Comparison of ENCODE assay signal across 12 cellular contexts in genomic region chr2:8421658-8422499, GRCh38.
A peak's percentile ranks its signal among the peaks of the same experiment; 100 is the strongest.
DNase-seq lines count a peak whose midpoint lies in the region; ATAC-seq and TF ChIP-seq lines count a peak whose summit lies in the region.
"Had no signal": no experiment of that assay in that cellular context is flagged by ENCODE, and none has a peak within 500 bp of the region (broad histone marks: within the 10 kb centered on the region; RNA-seq: fewer than 3 reads in every experiment).

No MANE protein-coding gene starts in this region.

- no peak overlapping the region for H3K27ac Mint-ChIP-seq in activated naive CD4-positive, alpha-beta T cell treated with anti-CD3 and anti-CD28 coated beads, Interleukin-2, amount 50 U/mL, for 24 hours
- no peak overlapping the region for H3K27ac Mint-ChIP-seq in activated naive CD4-positive, alpha-beta T cell treated with anti-CD3 and anti-CD28 coated beads for 36 hours
- peak overlapping the region in 1 of 2 donors; percentile 22 for H3K27ac Mint-ChIP-seq in activated naive CD4-positive, alpha-beta T cell treated with anti-CD3 and anti-CD28 coated beads, Interleukin-2, amount 50 U/mL, for 72 hours
- H3K27ac Mint-ChIP-seq: activated naive CD8-positive, alpha-beta T cell treated with anti-CD3 and anti-CD28 coated beads, Interleukin-2, amount 10 ng/mL, durations not matched to agents 7 days and 5 days had no signal

- no peak overlapping the region for H2AFZ ChIP-seq in Karpas-422 (ENCODE audit: low read length)

- no peak for DNase-seq in activated naive CD4-positive, alpha-beta T cell treated with anti-CD3 and anti-CD28 coated beads for 36 hours
- DNase-seq in Karpas-422 (peak; percentile 57), COLO829 (ENCODE audit: low spot score) (no peak), coronary artery (ENCODE audit: low spot score) (no peak)
- DNase-seq in activated naive CD4-positive, alpha-beta T cell treated with anti-CD3 and anti-CD28 coated beads, Interleukin-2, amount 50 U/mL, for 72 hours (ENCODE audit: low spot score in 2 of 2), result no peak
- DNase-seq: activated naive CD8-positive, alpha-beta T cell treated with anti-CD3 and anti-CD28 coated beads, Interleukin-2, amount 10 ng/mL, durations not matched to agents 7 days and 5 days; kidney; NCI-H69 had no signal

- peak; percentile 91 for ATAC-seq in HG02759 (IDR thresholded peaks at IDR 0.05; ENCODE audit: unreplicated experiment)
- ATAC-seq in GM19324 (IDR thresholded peaks at IDR 0.05; ENCODE audit: low FRiP score, unreplicated experiment), result no peak
- ATAC-seq in activated naive CD4-positive, alpha-beta T cell treated with anti-CD3 and anti-CD28 coated beads, Interleukin-2, amount 50 U/mL, for 72 hours, result no peak

- CTCF ChIA-PET in activated naive CD4-positive, alpha-beta T cell treated with anti-CD3 and anti-CD28 coated beads for 36 hours (lab: Charles Lee), result interaction anchor here (0.6 kb wide), 1 partner anchor 110 kb away, joined by 4 read pairs; no protein-coding TSS in a partner anchor

- no peaks in the 10 kb centered on the region for H3K79me2 ChIP-seq in Karpas-422 (ENCODE audit: low read length)

- no peak overlapping the region for H3K4me2 ChIP-seq in Karpas-422 (ENCODE audit: low read depth, low read length, poor library complexity, severe bottlenecking)

- H3K9me2 ChIP-seq in Karpas-422 (replicated peaks; ENCODE audit: insufficient read depth, low read length), result no peaks in the 10 kb centered on the region

- H3K9me3 ChIP-seq in Karpas-422 (ENCODE audit: low read length), result no peaks in the 10 kb centered on the region

- H3K9ac ChIP-seq in Karpas-422 (ENCODE audit: low read length), result no peak overlapping the region

- H4K20me1 ChIP-seq in Karpas-422 (ENCODE audit: insufficient read depth, low read depth, low read length), result no peaks in the 10 kb centered on the region

- H3K4me3 Mint-ChIP-seq in activated naive CD4-positive, alpha-beta T cell treated with anti-CD3 and anti-CD28 coated beads, Interleukin-2, amount 50 U/mL, for 24 hours, result peak overlapping the region; percentile 49
- H3K4me3 Mint-ChIP-seq in activated naive CD4-positive, alpha-beta T cell treated with anti-CD3 and anti-CD28 coated beads for 36 hours, result no peak overlapping the region
- H3K4me3 Mint-ChIP-seq: activated naive CD8-positive, alpha-beta T cell treated with anti-CD3 and anti-CD28 coated beads, Interleukin-2, amount 10 ng/mL, durations not matched to agents 7 days and 5 days had no signal

- H3K27ac ChIP-seq in Karpas-422 (ENCODE audit: low read length), result no peak overlapping the region
- H3K27ac ChIP-seq in coronary artery, result no peak overlapping the region
- H3K27ac ChIP-seq: VCaP had no signal

- no peak overlapping the region for H3K4me3 ChIP-seq in Karpas-422 (ENCODE audit: low read length)
- no peak overlapping the region for H3K4me3 ChIP-seq in coronary artery

- no peaks in the 10 kb centered on the region for H3K36me3 Mint-ChIP-seq in activated naive CD4-positive, alpha-beta T cell treated with anti-CD3 and anti-CD28 coated beads, Interleukin-2, amount 50 U/mL, for 24 hours
- H3K36me3 Mint-ChIP-seq in activated naive CD4-positive, alpha-beta T cell treated with anti-CD3 and anti-CD28 coated beads for 36 hours (ENCODE audit: low read depth), result no peaks in the 10 kb centered on the region
- no peaks in the 10 kb centered on the region for H3K36me3 Mint-ChIP-seq in activated naive CD4-positive, alpha-beta T cell treated with anti-CD3 and anti-CD28 coated beads, Interleukin-2, amount 50 U/mL, for 72 hours

- no peaks in the 10 kb centered on the region for H3K36me3 ChIP-seq in Karpas-422 (ENCODE audit: insufficient read depth, low read length)

- no peaks in the 10 kb centered on the region for H3K9me3 Mint-ChIP-seq in activated naive CD4-positive, alpha-beta T cell treated with anti-CD3 and anti-CD28 coated beads, Interleukin-2, amount 50 U/mL, for 24 hours
- no peaks in the 10 kb centered on the region for H3K9me3 Mint-ChIP-seq in activated naive CD4-positive, alpha-beta T cell treated with anti-CD3 and anti-CD28 coated beads for 36 hours
- H3K9me3 Mint-ChIP-seq in activated naive CD4-positive, alpha-beta T cell treated with anti-CD3 and anti-CD28 coated beads, Interleukin-2, amount 50 U/mL, for 72 hours, result peaks cover 0 to 4% of the 10 kb centered on the region in 2 donors

- no peaks in the 10 kb centered on the region for H3K27me3 ChIP-seq in Karpas-422 (ENCODE audit: low read length)

- TF ChIP-seq CTCF in coronary artery (IDR thresholded peaks at IDR 0.05), result no peak

- intact Hi-C loops in activated naive CD4-positive, alpha-beta T cell treated with anti-CD3 and anti-CD28 coated beads for 36 hours (cut with micrococcal nuclease), result no loop called here

- H3K27me3 Mint-ChIP-seq in activated naive CD4-positive, alpha-beta T cell treated with anti-CD3 and anti-CD28 coated beads, Interleukin-2, amount 50 U/mL, for 24 hours, result peaks cover 1% of the 10 kb centered on the region
- H3K27me3 Mint-ChIP-seq in activated naive CD4-positive, alpha-beta T cell treated with anti-CD3 and anti-CD28 coated beads for 36 hours (ENCODE audit: low read depth), result peaks cover 7% of the 10 kb centered on the region

- peaks cover 17% of the 10 kb centered on the region for H3K4me1 ChIP-seq in Karpas-422 (ENCODE audit: low read length)

- H3K4me1 Mint-ChIP-seq in activated naive CD4-positive, alpha-beta T cell treated with anti-CD3 and anti-CD28 coated beads, Interleukin-2, amount 50 U/mL, for 24 hours, result peaks cover 5% of the 10 kb centered on the region
- no peaks in the 10 kb centered on the region for H3K4me1 Mint-ChIP-seq in activated naive CD4-positive, alpha-beta T cell treated with anti-CD3 and anti-CD28 coated beads for 36 hours (ENCODE audit: low read depth)
